Comparison of ENCODE assay signal across 7 cellular contexts in the genomic region with DNA sequence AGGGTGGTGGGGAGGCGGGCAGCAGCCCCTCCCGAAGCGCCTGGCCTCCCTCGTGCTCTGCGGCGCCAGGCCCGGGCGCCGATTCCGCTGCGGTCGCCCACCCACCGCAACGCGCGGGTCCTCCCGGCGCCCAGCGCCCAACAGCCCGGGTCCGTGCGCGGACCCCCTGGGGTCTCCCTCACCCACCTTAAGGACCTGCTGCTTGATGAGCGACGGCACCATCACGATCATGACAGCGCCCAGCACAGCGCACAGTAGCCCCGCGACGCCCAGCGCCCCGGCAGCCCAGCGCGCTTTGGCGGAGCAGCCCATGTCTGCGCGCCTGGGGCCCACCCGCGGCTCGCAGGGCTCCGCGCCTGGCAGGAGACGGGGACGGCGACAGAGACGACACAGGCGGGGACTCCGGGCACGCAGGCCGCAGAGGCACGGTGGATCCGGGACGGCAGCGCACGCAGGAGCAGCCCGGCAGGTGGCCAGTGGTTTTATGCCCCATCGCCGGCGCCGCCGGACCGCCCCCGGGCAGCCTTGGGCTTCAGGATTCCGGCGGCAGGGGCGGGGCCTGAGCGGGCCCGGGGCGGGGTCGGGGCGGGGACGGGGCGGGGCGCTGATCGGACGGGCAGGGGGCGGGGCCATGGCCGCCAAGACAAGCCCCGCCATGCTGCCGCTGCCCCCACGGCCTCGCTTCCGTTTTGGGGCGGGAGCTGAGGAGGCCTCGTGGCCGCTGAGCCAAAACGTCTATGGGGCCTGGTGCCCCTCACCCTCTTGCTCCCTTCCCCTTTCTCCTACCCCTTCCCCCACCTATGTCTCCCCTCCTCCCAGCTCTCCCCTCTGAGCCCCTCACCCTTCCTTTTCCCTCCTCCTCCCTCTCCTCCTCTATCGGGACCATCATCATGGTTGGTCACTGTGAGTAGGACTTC. TPM values are rescaled to one million over a fixed set of nuclear protein-coding genes. Genes with fewer than 3 reads are reported as not detected.
DNase-seq lines count a peak whose midpoint lies in the region; ATAC-seq and TF ChIP-seq lines count a peak whose summit lies in the region.

A gene with protein sequence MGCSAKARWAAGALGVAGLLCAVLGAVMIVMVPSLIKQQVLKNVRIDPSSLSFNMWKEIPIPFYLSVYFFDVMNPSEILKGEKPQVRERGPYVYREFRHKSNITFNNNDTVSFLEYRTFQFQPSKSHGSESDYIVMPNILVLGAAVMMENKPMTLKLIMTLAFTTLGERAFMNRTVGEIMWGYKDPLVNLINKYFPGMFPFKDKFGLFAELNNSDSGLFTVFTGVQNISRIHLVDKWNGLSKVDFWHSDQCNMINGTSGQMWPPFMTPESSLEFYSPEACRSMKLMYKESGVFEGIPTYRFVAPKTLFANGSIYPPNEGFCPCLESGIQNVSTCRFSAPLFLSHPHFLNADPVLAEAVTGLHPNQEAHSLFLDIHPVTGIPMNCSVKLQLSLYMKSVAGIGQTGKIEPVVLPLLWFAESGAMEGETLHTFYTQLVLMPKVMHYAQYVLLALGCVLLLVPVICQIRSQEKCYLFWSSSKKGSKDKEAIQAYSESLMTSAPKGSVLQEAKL (minus strand): TSS at position 456 of the 917 bp plus-strand sequence. CDS start 144 bp downstream, at position 312.

- no peak for TF ChIP-seq CTCF in brain (conservative IDR thresholded peaks at IDR 0.05)

- H3K4me3 ChIP-seq in iPS-18a (ENCODE audit: low read length) (peak within 1 kb of the TSS; percentile 69), skeletal muscle satellite cell (ENCODE audit: low read length) (peak within 1 kb of the TSS; percentile 80)

- peaks cover 5% of the 10 kb centered on the region for H3K27me3 ChIP-seq in iPS-18a (ENCODE audit: control insufficient read depth, insufficient read depth, low read length)
- no peaks in the 10 kb centered on the region for H3K27me3 ChIP-seq in skeletal muscle satellite cell (ENCODE audit: control insufficient read depth, insufficient read depth, low read length)

- peak within 1 kb of the TSS; percentile 84 to 95 (median 91) for H3K27ac Mint-ChIP-seq in brain

- H3K4me1 ChIP-seq in iPS-18a (ENCODE audit: control insufficient read depth, low read depth, low read length) (peaks cover 6% of the 10 kb centered on the region), skeletal muscle satellite cell (ENCODE audit: control insufficient read depth, insufficient read depth, low read length) (peaks cover 24% of the 10 kb centered on the region)

- H3K36me3 ChIP-seq in iPS-18a (ENCODE audit: control insufficient read depth, low read depth, low read length) (no peaks in the 10 kb centered on the region), skeletal muscle satellite cell (ENCODE audit: insufficient read depth, low read length) (no peaks in the 10 kb centered on the region)

- H3K4me2 ChIP-seq in skeletal muscle satellite cell (ENCODE audit: low read length), result peak within 1 kb of the TSS; percentile 95

- H3K4me1 Mint-ChIP-seq in brain, result peaks cover 36% of the 10 kb centered on the region

- peak; percentile 13 for DNase-seq in NCI-H2029 treated with DMSO at 0.1 percent for 48 hours (lab: John Stamatoyannopoulos, UW)
- DNase-seq in UCSD-AML1 (lab: John Stamatoyannopoulos, UW; ENCODE audit: unreplicated experiment), result peak; percentile 92

- peak within 1 kb of the TSS; percentile 61 for H3K9ac ChIP-seq in iPS-18a (ENCODE audit: low read length)
- H3K9ac ChIP-seq in skeletal muscle satellite cell (ENCODE audit: low read depth, low read length), result peak within 1 kb of the TSS; percentile 74

- H3K9me3 ChIP-seq in iPS-18a (ENCODE audit: control insufficient read depth, low read depth, low read length) (no peaks in the 10 kb centered on the region), skeletal muscle satellite cell (replicated peaks; ENCODE audit: low read length) (no peaks in the 10 kb centered on the region)

- peaks cover 8% of the 10 kb centered on the region for H3K36me3 Mint-ChIP-seq in brain

- H3K27me3 Mint-ChIP-seq in brain, result peaks cover 14% of the 10 kb centered on the region

- H3K4me3 Mint-ChIP-seq in brain, result peak within 1 kb of the TSS; percentile 86 to 93 (median 89)

- H3K9me3 Mint-ChIP-seq in brain, result peaks cover 0 to 6% (median 0%) of the 10 kb centered on the region in 5 experiments

- peak; percentile 64 for ATAC-seq in GM18517 (IDR thresholded peaks at IDR 0.05; ENCODE audit: unreplicated experiment)
- peak; percentile 62 for ATAC-seq in HG02943 (IDR thresholded peaks at IDR 0.05; ENCODE audit: low read depth, unreplicated experiment)

- H3K27ac ChIP-seq in iPS-18a (ENCODE audit: low read length), result no peak within 1 kb of the TSS

RNA-seq across cellular contexts. Expression of the gene that starts here (rescaled TPM):
- polyA plus RNA-seq in brain (ENCODE audit: insufficient read depth, low read depth, low replicate concordance), result 44.7 TPM
- 18.8 and 28.9 TPM in 2 replicates for total RNA-seq in skeletal muscle satellite cell (2012; rRNA removed)
